9 cellular contexts compared by ENCODE assay signal in the genomic region with DNA sequence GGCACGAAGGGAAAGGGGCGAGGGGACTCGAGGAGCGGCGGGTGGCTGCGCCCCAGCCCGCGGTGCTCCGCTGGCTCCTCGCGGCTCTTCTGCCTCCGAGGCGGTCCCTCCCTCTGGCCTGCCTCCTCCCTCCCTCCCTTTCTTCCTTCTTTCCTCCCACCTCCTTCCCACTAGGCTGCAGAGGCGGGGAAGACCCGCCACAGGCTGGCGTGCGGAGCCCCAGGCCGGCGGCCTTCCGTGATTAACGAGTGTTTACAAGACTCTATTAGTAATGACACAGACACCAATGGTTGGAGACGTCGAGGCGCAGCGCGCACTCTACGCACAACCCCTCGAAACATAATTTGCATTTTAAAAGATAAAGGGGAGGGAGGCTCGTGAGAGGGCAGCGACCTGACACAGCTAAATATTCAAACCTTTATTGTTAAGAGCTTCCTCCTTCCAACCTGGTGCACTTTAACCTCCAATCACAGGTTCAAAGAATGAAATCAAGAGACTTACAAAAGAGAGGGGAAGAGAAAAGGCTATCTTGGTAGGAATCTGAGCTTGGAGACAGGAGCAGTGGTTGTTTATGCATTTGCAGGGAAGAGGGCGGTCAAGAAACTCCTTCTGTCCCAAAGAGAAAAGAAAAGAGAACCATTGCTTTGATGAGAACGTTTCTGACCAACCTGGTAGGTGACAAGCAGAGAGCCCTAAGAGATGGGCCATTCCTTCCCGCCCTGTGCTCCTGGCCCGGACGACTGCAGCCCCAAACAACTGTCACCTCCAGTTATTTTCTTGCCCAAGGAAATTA. TPM values are rescaled to one million over a fixed set of nuclear protein-coding genes. Genes with fewer than 3 reads are reported as not detected.
DNase-seq lines count a peak whose midpoint lies in the region; ATAC-seq, FAIRE-seq and TF ChIP-seq lines count a peak whose summit lies in the region.
"Had no signal": no experiment of that assay in that cellular context is flagged by ENCODE, and none has a peak within 500 bp of the region (broad histone marks: within the 10 kb centered on the region; RNA-seq: fewer than 3 reads in every experiment).

A gene with protein sequence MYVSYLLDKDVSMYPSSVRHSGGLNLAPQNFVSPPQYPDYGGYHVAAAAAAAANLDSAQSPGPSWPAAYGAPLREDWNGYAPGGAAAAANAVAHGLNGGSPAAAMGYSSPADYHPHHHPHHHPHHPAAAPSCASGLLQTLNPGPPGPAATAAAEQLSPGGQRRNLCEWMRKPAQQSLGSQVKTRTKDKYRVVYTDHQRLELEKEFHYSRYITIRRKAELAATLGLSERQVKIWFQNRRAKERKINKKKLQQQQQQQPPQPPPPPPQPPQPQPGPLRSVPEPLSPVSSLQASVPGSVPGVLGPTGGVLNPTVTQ (minus strand): TSS at position 243 of the 793 bp plus-strand sequence. CDS start 309 bp downstream, outside the sequence.

- TF ChIP-seq POLR2A in uterus (IDR thresholded peaks at IDR 0.05) (no peak), GM12891 (IDR thresholded peaks at IDR 0.05; ENCODE audit: low read depth, low read length) (no peak)

- no peaks in the 10 kb centered on the region for H3K4me1 Mint-ChIP-seq in MCF 10A (ENCODE audit: insufficient read depth, unreplicated experiment)
- H3K4me1 Mint-ChIP-seq in nephron progenitor cell: peaks cover 82% of the 10 kb centered on the region

- H3K9me3 ChIP-seq in uterus: no peaks in the 10 kb centered on the region

- H3K27ac ChIP-seq in uterus: no peak within 1 kb of the TSS

- ATAC-seq in GM18517 (IDR thresholded peaks at IDR 0.05; ENCODE audit: unreplicated experiment): no peak

- H3K27ac Mint-ChIP-seq in MCF 10A (ENCODE audit: low read depth, unreplicated experiment) (no peak within 1 kb of the TSS), nephron progenitor cell (peak within 1 kb of the TSS; percentile 90)

- H3K9me3 Mint-ChIP-seq in MCF 10A (ENCODE audit: unreplicated experiment) (no peaks in the 10 kb centered on the region), nephron progenitor cell (no peaks in the 10 kb centered on the region)

- intact Hi-C loops in MCF 10A (cut with micrococcal nuclease): no loop called here
- intact Hi-C loops in uterus (cut with DNase I; ENCODE audit: low total_unique reads): no loop called here

- DNase-seq in DMS53 treated with DMSO at 0.1 percent for 48 hours (lab: John Stamatoyannopoulos, UW; ENCODE audit: unreplicated experiment) (peak; percentile 28), HuH-7.5 (ENCODE audit: low spot score) (peak; percentile 59), MCF 10A (ENCODE audit: unreplicated experiment) (no peak), nephron progenitor cell (peak; percentile 71), uterus (no peak), GM12891 (ENCODE audit: insufficient read length, low spot score) (no peak), HUDEP-2 (lab: John Stamatoyannopoulos, UW; ENCODE audit: unreplicated experiment in 76 of 76) (no peak)

- H3K4me1 ChIP-seq in uterus: peaks cover 0 to 8% of the 10 kb centered on the region in 2 donors

- peaks cover 6 to 77% of the 10 kb centered on the region in 2 donors for H3K27me3 ChIP-seq in uterus

- peak within 1 kb of the TSS in 1 of 2 donors; percentile 16 for H3K4me3 ChIP-seq in uterus

- H3K27me3 Mint-ChIP-seq in MCF 10A (ENCODE audit: insufficient read depth, unreplicated experiment) (peaks cover 46% of the 10 kb centered on the region), nephron progenitor cell (ENCODE audit: low read depth, poor library complexity) (peaks cover 5% of the 10 kb centered on the region)

- POLR2A ChIA-PET in MCF 10A (lab: Yijun Ruan, JAX): interaction anchor here (0.6 kb wide), 1 partner anchor 348 kb away, joined by 3 read pairs; no protein-coding TSS in a partner anchor

- H3K4me3 Mint-ChIP-seq in MCF 10A (ENCODE audit: unreplicated experiment) (peak within 1 kb of the TSS; percentile 61), nephron progenitor cell (peak within 1 kb of the TSS; percentile 97)

- FAIRE-seq in GM12891 (lab: Jason Lieb, UNC): no peak

- TF ChIP-seq CTCF in MCF 10A (IDR thresholded peaks at IDR 0.05; ENCODE audit: unreplicated experiment) (no peak), nephron progenitor cell (IDR thresholded peaks at IDR 0.05) (no peak), uterus (IDR thresholded peaks at IDR 0.05) (no peak)

- no peaks in the 10 kb centered on the region for H3K36me3 Mint-ChIP-seq in MCF 10A (ENCODE audit: insufficient read depth, unreplicated experiment)
- H3K36me3 Mint-ChIP-seq in nephron progenitor cell (ENCODE audit: low read depth): no peaks in the 10 kb centered on the region

- CTCF ChIA-PET in MCF 10A (lab: Yijun Ruan, JAX): interaction anchor here (0.5 to 2.0 kb wide), 5 partner anchors 15 to 628 kb away, joined by 3 to 6 read pairs (median 3); no protein-coding TSS in a partner anchor

- no TSS peak for BruUV-seq in MCF 10A (replicated peaks; lab: Mats Ljungman, UMichigan)

- H3K36me3 ChIP-seq in uterus: no peaks in the 10 kb centered on the region

TF ChIP-seq in GM12891, 5 proteins besides CTCF, POLR2A, EP300 and RAD21:
- TF ChIP-seq POLR2AphosphoS5 (IDR thresholded peaks at IDR 0.05; ENCODE audit: low read depth, low read length): no peak
- TF ChIP-seq TAF1 (IDR thresholded peaks at IDR 0.05; ENCODE audit: low read depth, low read length): no peak
- no peak for TF ChIP-seq SPI1 (IDR thresholded peaks at IDR 0.05; ENCODE audit: low read depth, low read length)
- TF ChIP-seq POU2F2 (IDR thresholded peaks at IDR 0.05; ENCODE audit: low read depth, low read length): no peak
- TF ChIP-seq PAX5 (IDR thresholded peaks at IDR 0.05; ENCODE audit: insufficient read depth, low read length, severe bottlenecking): no peak

RNA-seq across cellular contexts. Expression of the gene that starts here (rescaled TPM):
- total RNA-seq in MCF 10A (2022) (not detected in 2 replicates), uterus (under 1 TPM in 1 of 4 donors, not detected in 3; 0.29 TPM)
- not detected for polyA plus RNA-seq in GM12891 (2012; ENCODE audit: low read depth, missing spikeins)
- total RNA-seq: fibroblast of lung had no signal
- polyA plus RNA-seq: fibroblast of lung had no signal

Comparison
In these comparisons a context has a peak if more than half of its experiments do, and no peak if none do; other contexts are left out.
1. DNase-seq: peak in DMS53 treated with DMSO at 0.1 percent for 48 hours (single experiment), HuH-7.5 (single experiment) and nephron progenitor cell (single experiment); none in MCF 10A (single experiment), uterus (0 of 2), GM12891 (single experiment) and HUDEP-2 (0 of 76).